Comparison of ENCODE assay signal across 9 cellular contexts in genomic region chr3:46276497-46277099, GRCh38. TPM values are rescaled to one million over a fixed set of nuclear protein-coding genes. Genes with fewer than 3 reads are reported as not detected.
DNase-seq lines count a peak whose midpoint lies in the region; ATAC-seq and TF ChIP-seq lines count a peak whose summit lies in the region.
"Had no signal": no experiment of that assay in that cellular context is flagged by ENCODE, and none has a peak within 500 bp of the region (broad histone marks: within the 10 kb centered on the region; RNA-seq: fewer than 3 reads in every experiment).

No MANE protein-coding gene starts in this region.

- CTCF ChIA-PET in activated CD4-positive, alpha-beta T cell treated with anti-CD3 and anti-CD28 coated beads for 36 hours (lab: Charles Lee), result interaction anchor here (0.6 to 2.4 kb wide), 29 partner anchors 9 to 436 kb away, joined by 3 to 49 read pairs (median 3); partner anchors contain the start of genes CCR2 and CCR5
- CTCF ChIA-PET in naive thymus-derived CD4-positive, alpha-beta T cell (lab: Charles Lee), result interaction anchor here (0.7 to 4.1 kb wide), 17 partner anchors 9 to 212 kb away, joined by 3 to 80 read pairs (median 4); partner anchors contain the start of genes CCR5, CCR5AS and CCRL2

- no peaks in the 10 kb centered on the region for H3K9me3 ChIP-seq in naive thymus-derived CD4-positive, alpha-beta T cell (ENCODE audit: control insufficient read depth in 2 of 3, low read length in 3 of 3)
- H3K9me3 ChIP-seq in testis, result no peaks in the 10 kb centered on the region

- H3K27me3 ChIP-seq in naive thymus-derived CD4-positive, alpha-beta T cell (ENCODE audit: control insufficient read depth in 2 of 2, insufficient read depth in 2 of 2, low read length in 2 of 2), result no peaks in the 10 kb centered on the region
- no peaks in the 10 kb centered on the region for H3K27me3 ChIP-seq in testis
- H3K27me3 ChIP-seq: BLaER1 had no signal

- peaks cover 5 to 43% of the 10 kb centered on the region in 2 donors for H3K4me1 ChIP-seq in naive thymus-derived CD4-positive, alpha-beta T cell (ENCODE audit: control insufficient read depth in 2 of 2, insufficient read depth in 2 of 2, low read length in 2 of 2)
- H3K4me1 ChIP-seq in testis, result no peaks in the 10 kb centered on the region
- H3K4me1 ChIP-seq: BLaER1 had no signal

- no peak overlapping the region for H3K27ac ChIP-seq in naive thymus-derived CD4-positive, alpha-beta T cell (ENCODE audit: low read depth, low read length)
- H3K27ac ChIP-seq in testis, result no peak overlapping the region
- H3K27ac ChIP-seq: BLaER1 had no signal

- H3K4me3 Mint-ChIP-seq in activated CD4-positive, alpha-beta T cell treated with anti-CD3 and anti-CD28 coated beads for 36 hours, result no peak overlapping the region
- peak overlapping the region in 1 of 10 donors; percentile 31 for H3K4me3 Mint-ChIP-seq in naive thymus-derived CD4-positive, alpha-beta T cell

- WGBS in testis, 2 donors, result 58% methylated on average over 9 of the region's 9 CpGs

- POLR2A ChIA-PET in activated CD4-positive, alpha-beta T cell treated with anti-CD3 and anti-CD28 coated beads for 36 hours (lab: Charles Lee), result interaction anchor here (0.6 to 1.3 kb wide), 6 partner anchors 93 to 415 kb away, joined by 3 to 7 read pairs (median 3); partner anchors contain the start of gene CCR5
- POLR2A ChIA-PET in naive thymus-derived CD4-positive, alpha-beta T cell (lab: Charles Lee), result interaction anchor here (0.6 to 1.3 kb wide), 4 partner anchors 23 to 282 kb away, joined by 3 to 9 read pairs (median 4); no protein-coding TSS in a partner anchor

- H3K36me3 Mint-ChIP-seq in activated CD4-positive, alpha-beta T cell treated with anti-CD3 and anti-CD28 coated beads for 36 hours (ENCODE audit: low read depth), result peaks cover 8% of the 10 kb centered on the region
- H3K36me3 Mint-ChIP-seq in naive thymus-derived CD4-positive, alpha-beta T cell, result peaks cover 0 to 27% (median 6%) of the 10 kb centered on the region in 5 donors

- peak; percentile 21 to 55 (median 45) for TF ChIP-seq CTCF in testis (IDR thresholded peaks at IDR 0.05)

- H3K27me3 Mint-ChIP-seq in activated CD4-positive, alpha-beta T cell treated with anti-CD3 and anti-CD28 coated beads for 36 hours, result peaks cover 31% of the 10 kb centered on the region
- peaks cover 0 to 39% (median 0%) of the 10 kb centered on the region in 5 donors for H3K27me3 Mint-ChIP-seq in naive thymus-derived CD4-positive, alpha-beta T cell

- ATAC-seq in activated CD4-positive, alpha-beta T cell treated with anti-CD3 and anti-CD28 coated beads for 36 hours, result peak; percentile 81
- ATAC-seq in naive thymus-derived CD4-positive, alpha-beta T cell, result peak; percentile 93
- ATAC-seq in HG03095 (IDR thresholded peaks at IDR 0.05; ENCODE audit: unreplicated experiment), result no peak

- peaks cover 15% of the 10 kb centered on the region for H3K9me3 Mint-ChIP-seq in activated CD4-positive, alpha-beta T cell treated with anti-CD3 and anti-CD28 coated beads for 36 hours (ENCODE audit: low read depth)
- H3K9me3 Mint-ChIP-seq in naive thymus-derived CD4-positive, alpha-beta T cell, result peaks cover 0 to 15% (median 7%) of the 10 kb centered on the region in 11 donors

- no peak for TF ChIP-seq POLR2A in testis (IDR thresholded peaks at IDR 0.05)

- peaks cover 33% of the 10 kb centered on the region for H3K4me1 Mint-ChIP-seq in activated CD4-positive, alpha-beta T cell treated with anti-CD3 and anti-CD28 coated beads for 36 hours
- H3K4me1 Mint-ChIP-seq in naive thymus-derived CD4-positive, alpha-beta T cell, result peaks cover 16 to 54% (median 22%) of the 10 kb centered on the region in 7 donors

- DNase-seq in NCI-H1092 treated with DMSO at 0.1 percent for 48 hours (lab: John Stamatoyannopoulos, UW) (peak; percentile 3), NCI-H1092 (lab: John Stamatoyannopoulos, UW) (no peak), KBM-7 (peak; percentile 76), dermis blood vessel endothelial cell (peak; percentile 64), testis (peak; percentile 56)
- DNase-seq in activated CD4-positive, alpha-beta T cell treated with anti-CD3 and anti-CD28 coated beads for 36 hours, result peak; percentile 86
- peak; percentile 32 to 71 (median 58) for DNase-seq in naive thymus-derived CD4-positive, alpha-beta T cell

- intact Hi-C loops in activated CD4-positive, alpha-beta T cell treated with anti-CD3 and anti-CD28 coated beads for 36 hours (cut with DNase I, micrococcal nuclease), result loop anchor here (1.0 to 5.0 kb wide), 2 partner anchors 96 to 179 kb away; no protein-coding TSS in a partner anchor
- intact Hi-C loops in naive thymus-derived CD4-positive, alpha-beta T cell (cut with micrococcal nuclease), result loop anchor here (1.0 to 5.0 kb wide), 6 partner anchors 64 to 282 kb away; no protein-coding TSS in a partner anchor
- intact Hi-C loops in testis (cut with DNase I; ENCODE audit: low total_unique reads), result no loop called here

- H3K4me3 ChIP-seq in naive thymus-derived CD4-positive, alpha-beta T cell (ENCODE audit: low read length), result no peak overlapping the region
- H3K4me3 ChIP-seq in testis, result no peak overlapping the region
- H3K4me3 ChIP-seq: BLaER1 had no signal

- no peaks in the 10 kb centered on the region for H3K36me3 ChIP-seq in naive thymus-derived CD4-positive, alpha-beta T cell (ENCODE audit: control insufficient read depth in 2 of 3, insufficient read depth in 3 of 3, low read length in 3 of 3)
- H3K36me3 ChIP-seq in testis (ENCODE audit: low read depth, missing control alignments), result no peaks in the 10 kb centered on the region
- H3K36me3 ChIP-seq: BLaER1 had no signal

- in situ Hi-C loops in KBM-7 (cut with MboI; ENCODE audit: low pct_unique_long_range_greater_than_20kb, low sequenced_read_pairs), result no loop called here

- H3K27ac Mint-ChIP-seq in activated CD4-positive, alpha-beta T cell treated with anti-CD3 and anti-CD28 coated beads for 36 hours, result no peak overlapping the region
- peak overlapping the region in 1 of 9 donors; percentile 80 for H3K27ac Mint-ChIP-seq in naive thymus-derived CD4-positive, alpha-beta T cell

RNA-seq across cellular contexts. Expression of gene CCR3, which starts 34.3 kb away (rescaled TPM):
- total RNA-seq in activated CD4-positive, alpha-beta T cell treated with anti-CD3 and anti-CD28 coated beads for 36 hours, result not detected
- not detected in 2 replicates for total RNA-seq in dermis blood vessel endothelial cell
- 1 to 10 TPM in 2 of 5 experiments, under 1 TPM in 1, not detected in 2; 0.17 to 7.4 (median 2.4) TPM for total RNA-seq in naive thymus-derived CD4-positive, alpha-beta T cell
- not detected for polyA plus RNA-seq in naive thymus-derived CD4-positive, alpha-beta T cell
- not detected for total RNA-seq in testis
- polyA plus RNA-seq in testis (ENCODE audit: insufficient read depth, low read depth, low replicate concordance), result not detected
